Comparison of ENCODE assay signal across 7 cellular contexts in genomic region chr21:21816778-21817177, GRCh38.
"Had no signal": no experiment of that assay in that cellular context is flagged by ENCODE, and none has a peak within 500 bp of the region (broad histone marks: within the 10 kb centered on the region; RNA-seq: fewer than 3 reads in every experiment).

No MANE protein-coding gene starts in this region.

- H3K9ac ChIP-seq: GM23248 had no signal

- H3K27ac ChIP-seq: GM23248 had no signal

- H3K4me3 ChIP-seq: GM23248, HAP-1 had no signal

- H3K4me1 ChIP-seq: HAP-1 had no signal

- H2AFZ ChIP-seq: GM23248 had no signal

- H3K9me3 ChIP-seq: HAP-1 had no signal

- DNase-seq: GM23248, GOT3, H7, HFFc6, KBM-7 had no signal

- H3K36me3 ChIP-seq: HAP-1 had no signal

- FAIRE-seq: HepG2 had no signal
